In the genomic region with DNA sequence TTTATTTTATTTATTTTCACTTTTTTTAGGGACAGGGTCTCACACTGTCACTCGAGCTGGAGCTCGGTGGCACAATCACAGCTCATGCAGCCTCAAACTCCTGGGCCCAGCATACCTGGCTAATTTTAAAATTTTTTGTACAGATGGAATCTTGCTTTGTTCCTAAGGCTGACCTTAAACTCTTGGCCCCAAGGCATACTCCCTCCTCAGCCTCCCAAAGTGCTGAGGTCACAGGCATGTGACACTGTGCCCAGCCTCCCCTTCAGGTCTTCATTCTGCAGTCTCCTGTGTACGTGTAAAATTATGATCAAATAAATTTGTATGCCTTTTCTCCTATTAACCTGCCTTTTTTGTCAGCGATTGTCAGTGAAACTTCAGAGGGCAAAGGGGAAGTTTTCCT, we compare ENCODE assay signal across 25 cellular contexts. TPM values are rescaled to one million over a fixed set of nuclear protein-coding genes. Genes with fewer than 3 reads are reported as not detected.
A peak's percentile ranks its signal among the peaks of the same experiment; 100 is the strongest.
DNase-seq lines count a peak whose midpoint lies in the region; ATAC-seq, FAIRE-seq and TF ChIP-seq lines count a peak whose summit lies in the region.
"Had no signal": no experiment of that assay in that cellular context is flagged by ENCODE, and none has a peak within 500 bp of the region (broad histone marks: within the 10 kb centered on the region; RNA-seq: fewer than 3 reads in every experiment).

No MANE protein-coding gene starts in this region.

- TF ChIP-seq POLR2A in GM12891 (IDR thresholded peaks at IDR 0.05; ENCODE audit: low read depth, low read length) (no peak), GM12878 (IDR thresholded peaks at IDR 0.05; ENCODE audit: low read depth, low read length) (no peak), tibial nerve (IDR thresholded peaks at IDR 0.05) (no peak)

- peak overlapping the region; percentile 24 for H3K27ac Mint-ChIP-seq in neural crest cell (ENCODE audit: unreplicated experiment)
- peak overlapping the region; percentile 11 for H3K27ac Mint-ChIP-seq in type B pancreatic cell
- H3K27ac Mint-ChIP-seq: CD4-positive, alpha-beta T cell had no signal

- H3K4me1 Mint-ChIP-seq in neural crest cell (no peaks in the 10 kb centered on the region), type B pancreatic cell (ENCODE audit: unreplicated experiment) (no peaks in the 10 kb centered on the region)
- H3K4me1 Mint-ChIP-seq: CD8-positive, alpha-beta memory T cell had no signal

- H3K9me2 ChIP-seq in PC-3 (replicated peaks; ENCODE audit: low read length): no peaks in the 10 kb centered on the region

- H3K36me3 Mint-ChIP-seq in neural crest cell (ENCODE audit: low read depth) (no peaks in the 10 kb centered on the region), type B pancreatic cell (no peaks in the 10 kb centered on the region)
- H3K36me3 Mint-ChIP-seq: CD8-positive, alpha-beta memory T cell had no signal

- H4K20me1 ChIP-seq in GM12878 (ENCODE audit: control insufficient read depth, insufficient read depth) (no peaks in the 10 kb centered on the region), PC-3 (ENCODE audit: low read length) (no peaks in the 10 kb centered on the region)
- H4K20me1 ChIP-seq: BLaER1 treated with 17β-estradiol and CSF1 and Interleukin-3, amounts not matched to agents 10 nM and 100 nM had no signal

- H2AFZ ChIP-seq in GM12878 (ENCODE audit: control insufficient read depth, low read depth, low read length) (no peak overlapping the region), PC-3 (ENCODE audit: low read length) (no peak overlapping the region)

- RAD21 ChIA-PET in GM12878 (lab: Charles Lee; ENCODE audit: unreplicated experiment): no interaction called here

- no peaks in the 10 kb centered on the region; the same call in 2 of the 3 replicates for H3K9me3 ChIP-seq in GM12878 (replicated peaks; ENCODE audit: control insufficient read depth, insufficient read depth, low read length)
- no peaks in the 10 kb centered on the region for H3K9me3 ChIP-seq in PC-3 (ENCODE audit: low read length)
- H3K9me3 ChIP-seq in tibial nerve: no peaks in the 10 kb centered on the region
- H3K9me3 ChIP-seq: A549, BE2C had no signal

- no peaks in the 10 kb centered on the region for H3F3A ChIP-seq in PC-3 (ENCODE audit: low read length, unreplicated experiment)

- no peak overlapping the region for H3K4me3 Mint-ChIP-seq in neural crest cell
- H3K4me3 Mint-ChIP-seq in type B pancreatic cell: peak overlapping the region; percentile 11
- H3K4me3 Mint-ChIP-seq: CD14-positive monocyte; CD4-positive, alpha-beta T cell; CD8-positive, alpha-beta memory T cell had no signal

- TF ChIP-seq EP300 in GM12878 (IDR thresholded peaks at IDR 0.05; ENCODE audit: borderline replicate concordance in 1 of 2, control insufficient read depth in 1 of 2, low read depth in 2 of 2, low read length in 2 of 2) (no peak), tibial nerve (IDR thresholded peaks at IDR 0.05) (no peak)

- TF ChIP-seq CTCF in GM12878 (IDR thresholded peaks at IDR 0.05 in 2 of 3, conservative IDR thresholded peaks at IDR 0.05 in 1 of 3; ENCODE audit: control insufficient read depth in 2 of 3, extremely low read depth in 1 of 3, insufficient read depth in 1 of 3, low read depth in 3 of 3, low read length in 3 of 3) (no peak), neural crest cell (conservative IDR thresholded peaks at IDR 0.05) (no peak), type B pancreatic cell (conservative IDR thresholded peaks at IDR 0.05) (no peak), PC-3 (conservative IDR thresholded peaks at IDR 0.05; ENCODE audit: low read depth, low read length) (no peak), tibial nerve (IDR thresholded peaks at IDR 0.05) (no peak)

- H3K79me2 ChIP-seq in GM12878 (ENCODE audit: control insufficient read depth, insufficient read depth, low read length) (no peaks in the 10 kb centered on the region), PC-3 (ENCODE audit: low read length) (no peaks in the 10 kb centered on the region)

- DNase-seq in GM12891 (ENCODE audit: insufficient read length, low spot score): no peak
- no peak for DNase-seq in GM12878 (ENCODE audit: low read depth, low spot score)
- no peak for DNase-seq in neural crest cell (ENCODE audit: low read depth, low spot score)
- DNase-seq in type B pancreatic cell (ENCODE audit: extremely low spot score, unreplicated experiment): no peak
- DNase-seq in PC-3: no peak
- no peak for DNase-seq in tibial nerve (ENCODE audit: low spot score in 2 of 2)
- DNase-seq: 8988T; ACHN; AML-193; BE2C; CD4-positive, alpha-beta T cell; CD8-positive, alpha-beta memory T cell; DMS 273 treated with DMSO at 0.1 percent for 48 hours; DMS79; EL; GDM1; H7; HCEC 1CT had no signal

- intact Hi-C loops in GM12878 (cut with micrococcal nuclease; ENCODE audit: unreplicated experiment) (no loop called here), PC-3 (cut with micrococcal nuclease) (no loop called here)

- in situ Hi-C loops in GM12878 (cut with MboI): no loop called here

- POLR2A ChIA-PET in GM12878 (lab: Charles Lee) (no interaction called here), PC-3 (lab: Charles Lee; ENCODE audit: unreplicated experiment) (no interaction called here)

- no peaks in the 10 kb centered on the region for H3K36me3 ChIP-seq in GM12878 (ENCODE audit: control insufficient read depth in 2 of 2, insufficient read depth in 2 of 2, low read length in 1 of 2)
- H3K36me3 ChIP-seq in PC-3 (ENCODE audit: low read depth, low read length): no peaks in the 10 kb centered on the region
- no peaks in the 10 kb centered on the region for H3K36me3 ChIP-seq in tibial nerve
- H3K36me3 ChIP-seq: BE2C had no signal

- H3K4me2 ChIP-seq in GM12878 (ENCODE audit: control insufficient read depth, insufficient read depth): no peak overlapping the region
- H3K4me2 ChIP-seq in PC-3 (ENCODE audit: low read length): no peak overlapping the region
- H3K4me2 ChIP-seq: A549; BLaER1 treated with 17β-estradiol and CSF1 and Interleukin-3, amounts not matched to agents 10 nM and 100 nM had no signal

- no peak for TF ChIP-seq RAD21 in GM12878 (IDR thresholded peaks at IDR 0.05; ENCODE audit: insufficient read depth, low read depth, low read length)

- peak; percentile 14; the same call in 1 of the 3 replicates for ATAC-seq in GM12878
- no peak for ATAC-seq in GM18861 (IDR thresholded peaks at IDR 0.05; ENCODE audit: unreplicated experiment)
- no peak for ATAC-seq in PC-3
- ATAC-seq: A549 had no signal

- H3K4me1 ChIP-seq in GM12878 (ENCODE audit: control insufficient read depth, insufficient read depth, low read length): 0 out of 2 replicates have a peak, but pooled peaks cover 4% of the 10 kb centered on the region
- no peaks in the 10 kb centered on the region for H3K4me1 ChIP-seq in PC-3 (ENCODE audit: insufficient read depth, low read length)
- no peaks in the 10 kb centered on the region for H3K4me1 ChIP-seq in tibial nerve
- H3K4me1 ChIP-seq: A549, BE2C had no signal

- BruUV-seq in GM12878 (replicated peaks; lab: Mats Ljungman, UMichigan): no TSS peak
- BruUV-seq in PC-3 (replicated peaks; lab: Mats Ljungman, UMichigan): no TSS peak

- CTCF ChIA-PET in GM12878 (lab: Yijun Ruan, JAX) (interaction anchor here (1.6 kb wide), 1 partner anchor 18 kb away, joined by 6 read pairs; a partner anchor contains a TSS), PC-3 (lab: Charles Lee) (no interaction called here)

- H3K27ac ChIP-seq in GM12878 (ENCODE audit: control insufficient read depth, insufficient read depth) (no peak overlapping the region), PC-3 (ENCODE audit: low read length) (no peak overlapping the region), tibial nerve (no peak overlapping the region)
- H3K27ac ChIP-seq: A549; BLaER1 treated with 17β-estradiol and CSF1 and Interleukin-3, amounts not matched to agents 10 nM and 100 nM had no signal

- SMC1A ChIA-PET in GM12878 (lab: Charles Lee; ENCODE audit: uncharacterized antibody, unreplicated experiment): interaction anchor here (1.2 kb wide), 1 partner anchor 17 kb away, joined by 4 read pairs; no protein-coding TSS in a partner anchor

- H3K27me3 ChIP-seq in GM12878 (replicated peaks in 1 of 2; ENCODE audit: control insufficient read depth in 2 of 2, insufficient read depth in 2 of 2, low read length in 1 of 2) (no peaks in the 10 kb centered on the region), PC-3 (ENCODE audit: low read length) (no peaks in the 10 kb centered on the region), tibial nerve (no peaks in the 10 kb centered on the region)
- H3K27me3 ChIP-seq: BE2C; BLaER1 treated with 17β-estradiol and CSF1 and Interleukin-3, amounts not matched to agents 10 nM and 100 nM had no signal

- no peaks in the 10 kb centered on the region for H3K9me3 Mint-ChIP-seq in neural crest cell
- no peaks in the 10 kb centered on the region for H3K9me3 Mint-ChIP-seq in type B pancreatic cell
- H3K9me3 Mint-ChIP-seq: CD4-positive, alpha-beta T cell; CD8-positive, alpha-beta memory T cell had no signal

- H3K9ac ChIP-seq in GM12878 (ENCODE audit: control insufficient read depth, insufficient read depth, low read length) (no peak overlapping the region), PC-3 (ENCODE audit: low read length) (no peak overlapping the region)
- H3K9ac ChIP-seq: BLaER1 treated with 17β-estradiol and CSF1 and Interleukin-3, amounts not matched to agents 10 nM and 100 nM had no signal

- no peaks in the 10 kb centered on the region for H3K27me3 Mint-ChIP-seq in neural crest cell (ENCODE audit: low read depth)
- no peaks in the 10 kb centered on the region for H3K27me3 Mint-ChIP-seq in type B pancreatic cell
- H3K27me3 Mint-ChIP-seq: CD4-positive, alpha-beta T cell; CD8-positive, alpha-beta memory T cell had no signal

- FAIRE-seq in GM12891 (lab: Jason Lieb, UNC): peak; percentile 26
- no peak for FAIRE-seq in GM12878 (lab: Jason Lieb, UNC)
- FAIRE-seq: A549, D721Med, GM18507, H1 had no signal

- 97% methylated on average over 4 of the region's 4 CpGs for WGBS in GM12878 (ENCODE audit: insufficient coverage, insufficient replicate concordance, low lambda C conversion rate, missing lambda C conversion rate)
- 86 to 91% methylated on average over 4 of the region's 4 CpGs for WGBS in tibial nerve, 2 donors

- no peak overlapping the region for H3K4me3 ChIP-seq in GM12878
- no peak overlapping the region for H3K4me3 ChIP-seq in PC-3 (ENCODE audit: low read length)
- no peak overlapping the region for H3K4me3 ChIP-seq in tibial nerve
- H3K4me3 ChIP-seq: A549; BLaER1 treated with 17β-estradiol and CSF1 and Interleukin-3, amounts not matched to agents 10 nM and 100 nM had no signal

RNA-seq across cellular contexts. Expression of a gene that starts 17.8 kb away (rescaled TPM):
- polyA plus RNA-seq in GM12891 (2012; ENCODE audit: low read depth, missing spikeins): 22.7 TPM
- total RNA-seq in GM12878 (2013; cell fraction: nucleolus; rRNA removed): 63.8 and 67.8 TPM in 2 replicates
- 31.4 and 36.1 TPM in 2 replicates for total RNA-seq in GM12878 (2014; rRNA removed)
- 21.7 and 23.9 TPM in 2 replicates for total RNA-seq in GM12878 (2014; rRNA removed; fragmentation: Illumina TruSeq; extraction: Trizol)
- total RNA-seq in GM12878 (2021): 27.0 and 27.1 TPM in 2 replicates
- polyA plus RNA-seq in GM12878 (2011; ENCODE audit: low read depth): 17.2 TPM
- 36.2 and 45.0 TPM in 2 replicates for polyA plus RNA-seq in GM12878 (2011; rRNA removed)
- polyA plus RNA-seq in GM12878 (2011; cell fraction: cytosol; rRNA removed): 40.8 and 45.2 TPM in 2 replicates
- polyA plus RNA-seq in GM12878 (2011; cell fraction: nucleus; rRNA removed): 38.9 and 44.1 TPM in 2 replicates
- polyA plus RNA-seq in GM12878 (2012): 16.8 and 20.9 TPM in 2 replicates
- polyA plus RNA-seq in GM12878 (2014; fragmentation: Illumina TruSeq; extraction: Trizol): 31.1 and 33.4 TPM in 2 replicates
- polyA plus RNA-seq in GM12878 (2014; fragmentation: Nextera tagmentation; extraction: Ambion mirVana): 10 to 100 TPM; 20.0 to 24.0 TPM
- 23.2 and 25.0 TPM in 2 replicates for polyA plus RNA-seq in GM12878 (2014; rRNA removed)
- 10 to 100 TPM; 46.7 to 48.7 TPM for polyA plus RNA-seq in GM12878 (2016; fragmentation: Nextera tagmentation; extraction: Ambion mirVana)
- 48.1 and 62.2 TPM in 2 replicates for polyA minus RNA-seq in GM12878 (2011; rRNA and poly(A)+ RNA removed)
- polyA minus RNA-seq in GM12878 (2011; cell fraction: cytosol; rRNA and poly(A)+ RNA removed): 19.2 and 20.3 TPM in 2 replicates
- 39.7 and 77.6 TPM in 2 replicates for polyA minus RNA-seq in GM12878 (2011; cell fraction: nucleus; rRNA and poly(A)+ RNA removed)
- total RNA-seq in neural crest cell: 45.5 and 46.6 TPM in 2 replicates
- 49.5 and 53.0 TPM in 2 replicates for total RNA-seq in type B pancreatic cell (ENCODE audit: low replicate concordance)
- total RNA-seq in PC-3 (2014; rRNA removed): 14.5 and 21.8 TPM in 2 replicates
- total RNA-seq in tibial nerve: 10 to 100 TPM; 18.6 to 34.3 (median 21.7) TPM

RNA-seq across cellular contexts. Expression of a gene that starts 44.5 kb away (rescaled TPM):
- polyA plus RNA-seq in GM12891 (2012; ENCODE audit: low read depth, missing spikeins): 201 TPM
- 1,304 and 1,321 TPM in 2 replicates for total RNA-seq in GM12878 (2013; cell fraction: nucleolus; rRNA removed)
- 174 and 207 TPM in 2 replicates for total RNA-seq in GM12878 (2014; rRNA removed)
- total RNA-seq in GM12878 (2014; rRNA removed; fragmentation: Illumina TruSeq; extraction: Trizol): 211 and 225 TPM in 2 replicates
- 191 and 192 TPM in 2 replicates for total RNA-seq in GM12878 (2021)
- 134 TPM for polyA plus RNA-seq in GM12878 (2011; ENCODE audit: low read depth)
- 413 and 501 TPM in 2 replicates for polyA plus RNA-seq in GM12878 (2011; rRNA removed)
- polyA plus RNA-seq in GM12878 (2011; cell fraction: cytosol; rRNA removed): 240 and 247 TPM in 2 replicates
- polyA plus RNA-seq in GM12878 (2011; cell fraction: nucleus; rRNA removed): 347 and 487 TPM in 2 replicates
- polyA plus RNA-seq in GM12878 (2012): 141 and 153 TPM in 2 replicates
- polyA plus RNA-seq in GM12878 (2014; fragmentation: Illumina TruSeq; extraction: Trizol): 267 and 329 TPM in 2 replicates
- 100 to 1,000 TPM; 110 to 113 TPM for polyA plus RNA-seq in GM12878 (2014; fragmentation: Nextera tagmentation; extraction: Ambion mirVana)
- 126 and 147 TPM in 2 replicates for polyA plus RNA-seq in GM12878 (2014; rRNA removed)
- polyA plus RNA-seq in GM12878 (2016; fragmentation: Nextera tagmentation; extraction: Ambion mirVana): 100 to 1,000 TPM; 129 to 137 TPM
- polyA minus RNA-seq in GM12878 (2011; rRNA and poly(A)+ RNA removed): 467 and 533 TPM in 2 replicates
- 132 and 154 TPM in 2 replicates for polyA minus RNA-seq in GM12878 (2011; cell fraction: cytosol; rRNA and poly(A)+ RNA removed)
- 363 and 434 TPM in 2 replicates for polyA minus RNA-seq in GM12878 (2011; cell fraction: nucleus; rRNA and poly(A)+ RNA removed)
- total RNA-seq in neural crest cell: 0.27 and 0.37 TPM in 2 replicates
- 0.69 and 1.0 TPM in 2 replicates for total RNA-seq in type B pancreatic cell (ENCODE audit: low replicate concordance)
- total RNA-seq in PC-3 (2014; rRNA removed): not detected in 2 replicates
- 10 to 100 TPM; 12.6 to 33.0 (median 26.1) TPM for total RNA-seq in tibial nerve

RNA-seq across cellular contexts. Expression of a gene that starts 55.0 kb away (rescaled TPM):
- polyA plus RNA-seq in GM12891 (2012; ENCODE audit: low read depth, missing spikeins): 51.3 TPM
- 38.8 and 40.6 TPM in 2 replicates for total RNA-seq in GM12878 (2013; cell fraction: nucleolus; rRNA removed)
- total RNA-seq in GM12878 (2014; rRNA removed): 95.0 and 97.1 TPM in 2 replicates
- total RNA-seq in GM12878 (2014; rRNA removed; fragmentation: Illumina TruSeq; extraction: Trizol): 80.8 and 87.6 TPM in 2 replicates
- total RNA-seq in GM12878 (2021): 118 and 121 TPM in 2 replicates
- 48.4 TPM for polyA plus RNA-seq in GM12878 (2011; ENCODE audit: low read depth)
- 115 and 118 TPM in 2 replicates for polyA plus RNA-seq in GM12878 (2011; rRNA removed)
- polyA plus RNA-seq in GM12878 (2011; cell fraction: cytosol; rRNA removed): 90.3 and 97.0 TPM in 2 replicates
- polyA plus RNA-seq in GM12878 (2011; cell fraction: nucleus; rRNA removed): 267 and 465 TPM in 2 replicates
- 55.6 and 58.6 TPM in 2 replicates for polyA plus RNA-seq in GM12878 (2012)
- 104 and 119 TPM in 2 replicates for polyA plus RNA-seq in GM12878 (2014; fragmentation: Illumina TruSeq; extraction: Trizol)
- 10 to 100 TPM; 24.3 to 32.8 TPM for polyA plus RNA-seq in GM12878 (2014; fragmentation: Nextera tagmentation; extraction: Ambion mirVana)
- 71.6 and 80.0 TPM in 2 replicates for polyA plus RNA-seq in GM12878 (2014; rRNA removed)
- 100 to 1,000 TPM; 107 to 108 TPM for polyA plus RNA-seq in GM12878 (2016; fragmentation: Nextera tagmentation; extraction: Ambion mirVana)
- polyA minus RNA-seq in GM12878 (2011; rRNA and poly(A)+ RNA removed): 130 and 166 TPM in 2 replicates
- 32.9 and 39.4 TPM in 2 replicates for polyA minus RNA-seq in GM12878 (2011; cell fraction: cytosol; rRNA and poly(A)+ RNA removed)
- 70.1 and 92.0 TPM in 2 replicates for polyA minus RNA-seq in GM12878 (2011; cell fraction: nucleus; rRNA and poly(A)+ RNA removed)
- total RNA-seq in neural crest cell: 172 and 182 TPM in 2 replicates
- 111 and 113 TPM in 2 replicates for total RNA-seq in type B pancreatic cell (ENCODE audit: low replicate concordance)
- 63.4 and 70.3 TPM in 2 replicates for total RNA-seq in PC-3 (2014; rRNA removed)
- 10 to 100 TPM; 12.0 to 26.7 (median 17.3) TPM for total RNA-seq in tibial nerve
